In the genomic region with DNA sequence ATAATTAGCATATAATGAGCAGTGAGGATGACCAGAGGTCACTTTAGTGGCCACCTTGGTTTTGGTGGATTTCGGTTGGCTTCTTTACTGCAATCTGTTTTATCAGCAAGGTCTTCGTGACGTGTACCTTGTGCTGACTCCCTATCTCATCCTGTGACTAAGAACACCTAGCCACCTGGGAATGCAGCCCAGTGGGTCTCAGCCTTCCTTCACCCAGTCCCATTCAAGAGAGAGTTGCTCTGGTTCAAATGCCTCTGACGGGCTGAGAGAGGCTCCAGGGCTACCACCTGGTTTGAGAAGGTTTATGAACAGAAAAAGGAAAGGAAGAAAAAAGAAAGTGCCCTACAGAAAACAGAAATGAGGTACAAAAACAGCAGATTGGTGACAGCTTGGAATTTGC, we compare ENCODE assay signal across 29 cellular contexts.
"Had no signal": no experiment of that assay in that cellular context is flagged by ENCODE, and none has a peak within 500 bp of the region (broad histone marks: within the 10 kb centered on the region; RNA-seq: fewer than 3 reads in every experiment).

No MANE protein-coding gene starts in this region.

- H3K36me3 Mint-ChIP-seq: activated CD8-positive, alpha-beta memory T cell treated with anti-CD3 and anti-CD28 coated beads, Interleukin-2, amount 10 ng/mL, durations not matched to agents 7 days and 5 days; activated naive CD8-positive, alpha-beta T cell treated with anti-CD3 and anti-CD28 coated beads for 36 hours had no signal

- H3K27ac Mint-ChIP-seq: activated CD4-positive, alpha-beta memory T cell treated with anti-CD3 and anti-CD28 coated beads, Interleukin-2, amount 10 ng/mL, durations not matched to agents 7 days and 5 days; activated CD8-positive, alpha-beta memory T cell treated with anti-CD3 and anti-CD28 coated beads, Interleukin-2, amount 10 ng/mL, durations not matched to agents 7 days and 5 days; activated naive CD8-positive, alpha-beta T cell treated with anti-CD3 and anti-CD28 coated beads for 36 hours; T-helper 1 cell treated with Interleukin-12 subunit alpha and Interleukin-12 subunit beta and Interleukin-4 antibody, amounts not matched to agents 30 μg/mL and 1 μg/mL, for 36 hours; T-helper 2 cell treated with Interferon-gamma antibody and Interleukin-4, amounts not matched to agents 5 μg/mL and 100 μg/mL, for 36 hours had no signal

- H3K4me3 Mint-ChIP-seq: activated CD4-positive, alpha-beta memory T cell treated with anti-CD3 and anti-CD28 coated beads, Interleukin-2, amount 10 ng/mL, durations not matched to agents 7 days and 5 days; activated CD8-positive, alpha-beta memory T cell treated with anti-CD3 and anti-CD28 coated beads, Interleukin-2, amount 10 ng/mL, durations not matched to agents 7 days and 5 days; activated naive CD8-positive, alpha-beta T cell treated with anti-CD3 and anti-CD28 coated beads for 36 hours; T-helper 1 cell treated with Interleukin-12 subunit alpha and Interleukin-12 subunit beta and Interleukin-4 antibody, amounts not matched to agents 30 μg/mL and 1 μg/mL, for 36 hours; T-helper 2 cell treated with Interferon-gamma antibody and Interleukin-4, amounts not matched to agents 5 μg/mL and 100 μg/mL, for 36 hours had no signal

- H3K27me3 Mint-ChIP-seq: activated CD4-positive, alpha-beta memory T cell treated with anti-CD3 and anti-CD28 coated beads, Interleukin-2, amount 10 ng/mL, durations not matched to agents 7 days and 5 days; activated CD8-positive, alpha-beta memory T cell treated with anti-CD3 and anti-CD28 coated beads, Interleukin-2, amount 10 ng/mL, durations not matched to agents 7 days and 5 days; activated naive CD8-positive, alpha-beta T cell treated with anti-CD3 and anti-CD28 coated beads for 36 hours had no signal

- H3K36me3 ChIP-seq: brain microvascular endothelial cell had no signal

- H3K4me1 Mint-ChIP-seq: activated CD4-positive, alpha-beta memory T cell treated with anti-CD3 and anti-CD28 coated beads, Interleukin-2, amount 10 ng/mL, durations not matched to agents 7 days and 5 days; activated CD8-positive, alpha-beta memory T cell treated with anti-CD3 and anti-CD28 coated beads, Interleukin-2, amount 10 ng/mL, durations not matched to agents 7 days and 5 days; activated naive CD8-positive, alpha-beta T cell treated with anti-CD3 and anti-CD28 coated beads for 36 hours had no signal

- DNase-seq: activated CD4-positive, alpha-beta memory T cell treated with anti-CD3 and anti-CD28 coated beads, Interleukin-2, amount 10 ng/mL, durations not matched to agents 7 days and 5 days; activated CD4-positive, alpha-beta T cell treated with anti-CD3 and anti-CD28 coated beads for 4 hours; activated CD8-positive, alpha-beta memory T cell treated with anti-CD3 and anti-CD28 coated beads for 24 hours; activated CD8-positive, alpha-beta memory T cell treated with anti-CD3 and anti-CD28 coated beads, Interleukin-2, amount 10 ng/mL, durations not matched to agents 7 days and 5 days; activated CD8-positive, alpha-beta memory T cell treated with anti-CD3 and anti-CD28 coated beads, Interleukin-2, amount 50 U/mL, for 48 hours; activated effector memory CD4-positive, alpha-beta T cell treated with Interleukin-2 at 50 U/mL for 16 hours; activated naive CD4-positive, alpha-beta T cell treated with anti-CD3 and anti-CD28 coated beads, Interleukin-2, amount 50 U/mL, for 16 hours; activated naive CD8-positive, alpha-beta T cell treated with anti-CD3 and anti-CD28 coated beads for 36 hours; activated T-cell treated with anti-CD3 and anti-CD28 coated beads, Interleukin-2, amount 50 U/mL, for 48 hours; amniotic stem cell; aorta; brain microvascular endothelial cell; central memory CD4-positive, alpha-beta T cell; Kasumi-1; KG1; MM.1S; MV-4-11; NCI-H1092; NCI-H1436 treated with DMSO at 0.1 percent for 48 hours; NCI-H1694 treated with DMSO at 0.1 percent for 48 hours; NCI-H2171; NCI-H510A treated with DMSO at 0.1 percent for 48 hours; NCI-H526 treated with DMSO at 0.1 percent for 48 hours; NCI-H774; Right ventricle myocardium superior had no signal

- ATAC-seq: activated CD4-positive, CD25-positive, alpha-beta regulatory T cell treated with anti-CD3 and anti-CD28 coated beads, Interleukin-2, amount 50 U/mL, for 24 hours; activated CD8-positive, alpha-beta memory T cell treated with anti-CD3 and anti-CD28 coated beads, Interleukin-2, amount 10 ng/mL, durations not matched to agents 7 days and 5 days had no signal

- H3K27ac ChIP-seq: brain microvascular endothelial cell, RWPE1 had no signal

- H3K27me3 ChIP-seq: brain microvascular endothelial cell had no signal
